ENCODE assay signal across 22 cellular contexts in the genomic region with DNA sequence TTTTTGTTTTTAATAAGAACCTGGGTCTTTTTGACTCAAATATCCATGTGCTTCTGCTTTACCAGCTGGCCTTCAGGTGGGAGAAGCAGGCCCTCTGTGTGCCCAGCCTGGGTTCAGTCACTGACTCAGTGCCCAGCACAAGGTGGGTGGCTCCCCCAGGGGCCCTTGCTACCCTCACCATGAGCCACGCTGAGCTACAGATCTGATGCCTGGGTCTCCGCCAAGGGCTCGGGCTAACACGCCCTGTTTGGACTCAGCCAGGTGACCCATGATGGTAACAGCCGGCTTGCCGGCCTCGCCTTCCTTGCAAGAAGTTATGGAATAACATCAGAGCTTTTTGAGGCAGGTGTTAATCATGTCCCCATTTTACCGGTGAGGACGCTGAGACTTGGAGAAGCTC.
"Had no signal": no experiment of that assay in that cellular context is flagged by ENCODE, and none has a peak within 500 bp of the region (broad histone marks: within the 10 kb centered on the region; RNA-seq: fewer than 3 reads in every experiment).

No MANE protein-coding gene starts in this region.

- H3K9ac ChIP-seq: KMS-11, SK-N-SH had no signal

- H3K27me3 ChIP-seq: Peyer's patch, SJSA1 had no signal

- H3K4me3 ChIP-seq: Peyer's patch, SJSA1 had no signal

- H3K27ac ChIP-seq: KMS-11, Peyer's patch, SJSA1 had no signal

- H3K4me2 ChIP-seq: KMS-11, SK-N-SH had no signal

- DNase-seq: Karpas-422, KBM-7, MM.1S, MV-4-11, NCI-H1092, NCI-H1105, NCI-H1417 treated with DMSO at 0.1 percent for 48 hours, NCI-H1694 treated with DMSO at 0.1 percent for 48 hours, NCI-H2081, NCI-H226, NCI-H446 treated with DMSO at 0.1 percent for 48 hours, NCI-H510A, NCI-H524, NCI-H748 treated with DMSO at 0.1 percent for 48 hours, Peyer's patch, Right ventricle myocardium superior, RPMI8226, SHP77 treated with DMSO at 0.1 percent for 48 hours, SK-N-SH, SW 1271 had no signal

- H3K36me3 ChIP-seq: Peyer's patch, SJSA1 had no signal

- H3K9me3 ChIP-seq: Peyer's patch, SJSA1, SK-N-SH had no signal

- H3K9me2 ChIP-seq: SK-N-SH had no signal

- H3K4me1 ChIP-seq: Peyer's patch, SJSA1 had no signal
